Comparison of ENCODE assay signal across 21 cellular contexts in the genomic region with DNA sequence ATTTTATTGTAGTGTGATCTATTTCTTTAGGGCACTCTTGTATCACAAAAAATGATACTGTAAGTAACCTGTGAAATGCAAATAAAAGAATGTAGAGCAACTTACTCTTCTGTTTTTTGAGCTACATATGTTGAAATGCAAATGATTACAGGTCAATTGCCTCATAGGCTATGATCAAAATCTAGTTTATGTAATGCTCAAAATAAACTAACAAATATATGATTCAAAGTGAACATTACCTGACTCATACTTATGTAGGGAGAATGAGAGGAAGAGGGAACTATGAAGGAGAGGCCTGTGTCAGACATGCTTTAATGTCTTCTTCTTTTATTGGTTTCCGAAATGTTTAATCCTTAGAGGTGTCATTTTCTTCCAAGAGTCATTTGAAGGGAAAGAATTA. TPM values are rescaled to one million over a fixed set of nuclear protein-coding genes. Genes with fewer than 3 reads are reported as not detected.
A peak's percentile ranks its signal among the peaks of the same experiment; 100 is the strongest.
DNase-seq lines count a peak whose midpoint lies in the region; ATAC-seq, FAIRE-seq and TF ChIP-seq lines count a peak whose summit lies in the region.
"Had no signal": no experiment of that assay in that cellular context is flagged by ENCODE, and none has a peak within 500 bp of the region (broad histone marks: within the 10 kb centered on the region; RNA-seq: fewer than 3 reads in every experiment).

No MANE protein-coding gene starts in this region.

- no peaks in the 10 kb centered on the region for H3K27me3 Mint-ChIP-seq in stimulated activated naive CD8-positive, alpha-beta T cell treated with anti-CD3 and anti-CD28 coated beads, Interleukin-15, amount 100 ng/mL, for 72 hours
- H3K27me3 Mint-ChIP-seq in activated CD8-positive, alpha-beta T cell treated with anti-CD3 and anti-CD28 coated beads for 36 hours: no peaks in the 10 kb centered on the region

- FAIRE-seq in A549 (lab: Jason Lieb, UNC): no peak
- FAIRE-seq: D721Med, HTR-8/SVneo had no signal

- no peak overlapping the region for H3K4me3 Mint-ChIP-seq in stimulated activated naive CD8-positive, alpha-beta T cell treated with anti-CD3 and anti-CD28 coated beads, Interleukin-15, amount 100 ng/mL, for 72 hours
- H3K4me3 Mint-ChIP-seq in activated CD8-positive, alpha-beta T cell treated with anti-CD3 and anti-CD28 coated beads for 36 hours: no peak overlapping the region
- H3K4me3 Mint-ChIP-seq: B cell, CD14-positive monocyte had no signal

- no peak overlapping the region for H3K27ac ChIP-seq in A549
- peak overlapping the region; percentile 73 for H3K27ac ChIP-seq in epithelial cell of prostate
- H3K27ac ChIP-seq: RWPE1 had no signal

- no peak for TF ChIP-seq POLR2A in A549 (IDR thresholded peaks at IDR 0.05; ENCODE audit: low read length)

- no peak for ATAC-seq in A549
- no peak for ATAC-seq in HG02798 (IDR thresholded peaks at IDR 0.05; ENCODE audit: poor library complexity, unreplicated experiment)
- no peak for ATAC-seq in stimulated activated naive CD8-positive, alpha-beta T cell treated with anti-CD3 and anti-CD28 coated beads, Interleukin-15, amount 100 ng/mL, for 72 hours
- ATAC-seq in activated CD8-positive, alpha-beta T cell treated with anti-CD3 and anti-CD28 coated beads for 36 hours: no peak

- H3K4me2 ChIP-seq in A549: peak overlapping the region; percentile 37
- H3K4me2 ChIP-seq: SK-N-SH had no signal

- intact Hi-C loops in activated CD8-positive, alpha-beta T cell treated with anti-CD3 and anti-CD28 coated beads for 36 hours (cut with micrococcal nuclease): no loop called here

- no peak for DNase-seq in A549 (ENCODE audit: low read depth in 1 of 2, low spot score in 1 of 2)
- DNase-seq in HCEC 1CT: peak; percentile 55
- peak; percentile 5 for DNase-seq in RKO (ENCODE audit: low spot score)
- no peak for DNase-seq in epithelial cell of prostate (ENCODE audit: low read depth, low spot score)
- DNase-seq in stimulated activated naive CD8-positive, alpha-beta T cell treated with anti-CD3 and anti-CD28 coated beads, Interleukin-15, amount 100 ng/mL, for 72 hours: no peak
- DNase-seq in activated CD8-positive, alpha-beta T cell treated with anti-CD3 and anti-CD28 coated beads for 36 hours: no peak
- no peak for DNase-seq in NCI-H146 treated with DMSO at 0.1 percent for 48 hours (lab: John Stamatoyannopoulos, UW; ENCODE audit: unreplicated experiment)
- DNase-seq: DMS79, NCI-H1694 treated with DMSO at 0.1 percent for 48 hours, NCI-H2081 treated with DMSO at 0.1 percent for 48 hours, NCI-H2171 treated with DMSO at 0.1 percent for 48 hours, SIG-M5, SK-N-SH had no signal

- peaks cover 25% of the 10 kb centered on the region for H3K4me1 ChIP-seq in A549

- WGBS in A549 (ENCODE audit: missing lambda C conversion rate): 60% methylated on average over 1 of the region's 1 CpG

- peaks cover 8% of the 10 kb centered on the region for H3K4me1 Mint-ChIP-seq in stimulated activated naive CD8-positive, alpha-beta T cell treated with anti-CD3 and anti-CD28 coated beads, Interleukin-15, amount 100 ng/mL, for 72 hours
- no peaks in the 10 kb centered on the region for H3K4me1 Mint-ChIP-seq in activated CD8-positive, alpha-beta T cell treated with anti-CD3 and anti-CD28 coated beads for 36 hours (ENCODE audit: low read depth)
- H3K4me1 Mint-ChIP-seq: CD14-positive monocyte had no signal

- no peaks in the 10 kb centered on the region for H3K36me3 Mint-ChIP-seq in activated CD8-positive, alpha-beta T cell treated with anti-CD3 and anti-CD28 coated beads for 36 hours (ENCODE audit: low read depth)
- H3K36me3 Mint-ChIP-seq: CD14-positive monocyte had no signal

- H3K9me3 ChIP-seq in A549: no peaks in the 10 kb centered on the region
- H3K9me3 ChIP-seq: HAP-1, SK-N-SH had no signal

- H3K4me3 ChIP-seq in A549: no peak overlapping the region
- H3K4me3 ChIP-seq: HAP-1 had no signal

- no peaks in the 10 kb centered on the region for H3K9me3 Mint-ChIP-seq in stimulated activated naive CD8-positive, alpha-beta T cell treated with anti-CD3 and anti-CD28 coated beads, Interleukin-15, amount 100 ng/mL, for 72 hours
- no peaks in the 10 kb centered on the region for H3K9me3 Mint-ChIP-seq in activated CD8-positive, alpha-beta T cell treated with anti-CD3 and anti-CD28 coated beads for 36 hours
- H3K9me3 Mint-ChIP-seq: IgD-negative memory B cell had no signal

- no peak for TF ChIP-seq EP300 in A549 (IDR thresholded peaks at IDR 0.05)

- no peak overlapping the region for H3K27ac Mint-ChIP-seq in stimulated activated naive CD8-positive, alpha-beta T cell treated with anti-CD3 and anti-CD28 coated beads, Interleukin-15, amount 100 ng/mL, for 72 hours
- no peak overlapping the region for H3K27ac Mint-ChIP-seq in activated CD8-positive, alpha-beta T cell treated with anti-CD3 and anti-CD28 coated beads for 36 hours
- H3K27ac Mint-ChIP-seq: B cell, IgD-negative memory B cell had no signal

- TF ChIP-seq CTCF in A549 (IDR thresholded peaks at IDR 0.05): no peak
- TF ChIP-seq CTCF in activated CD8-positive, alpha-beta T cell treated with anti-CD3 and anti-CD28 coated beads for 36 hours (IDR thresholded peaks at IDR 0.05): no peak

- POLR2A ChIA-PET in A549 (lab: Yijun Ruan, JAX): no interaction called here
- POLR2A ChIA-PET in activated CD8-positive, alpha-beta T cell treated with anti-CD3 and anti-CD28 coated beads for 36 hours (lab: Charles Lee): no interaction called here

- CTCF ChIA-PET in A549 (lab: Yijun Ruan, JAX): interaction anchor here (0.6 to 1.0 kb wide), 2 partner anchors 41 to 90 kb away, joined by 3 to 4 read pairs; no protein-coding TSS in a partner anchor
- CTCF ChIA-PET in activated CD8-positive, alpha-beta T cell treated with anti-CD3 and anti-CD28 coated beads for 36 hours (lab: Charles Lee): no interaction called here

- no peak for TF ChIP-seq RAD21 in A549 (conservative IDR thresholded peaks at IDR 0.05 in 1 of 2, IDR thresholded peaks at IDR 0.05 in 1 of 2)

TF ChIP-seq in A549, 52 proteins besides CTCF, POLR2A, EP300 and RAD21:
- TF ChIP-seq CBX2 (IDR thresholded peaks at IDR 0.05; ENCODE audit: borderline replicate concordance, low read depth): no peak
- TF ChIP-seq HEYL (CRISPR knock-in tag; IDR thresholded peaks at IDR 0.05): no peak
- TF ChIP-seq HOXA7 (CRISPR knock-in tag; IDR thresholded peaks at IDR 0.05): no peak
- TF ChIP-seq RFX5 (IDR thresholded peaks at IDR 0.05): no peak
- no peak for TF ChIP-seq ZC3H11A (IDR thresholded peaks at IDR 0.05)
- TF ChIP-seq, protein P1, sequence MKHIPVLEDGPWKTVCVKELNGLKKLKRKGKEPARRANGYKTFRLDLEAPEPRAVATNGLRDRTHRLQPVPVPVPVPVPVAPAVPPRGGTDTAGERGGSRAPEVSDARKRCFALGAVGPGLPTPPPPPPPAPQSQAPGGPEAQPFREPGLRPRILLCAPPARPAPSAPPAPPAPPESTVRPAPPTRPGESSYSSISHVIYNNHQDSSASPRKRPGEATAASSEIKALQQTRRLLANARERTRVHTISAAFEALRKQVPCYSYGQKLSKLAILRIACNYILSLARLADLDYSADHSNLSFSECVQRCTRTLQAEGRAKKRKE (CRISPR knock-in tag; IDR thresholded peaks at IDR 0.05; ENCODE audit: low read depth): no peak
- TF ChIP-seq ESRRA (IDR thresholded peaks at IDR 0.05; ENCODE audit: borderline replicate concordance, low read length): no peak
TF ChIP-seq in A549: peak in this region for 0.

RNA-seq across cellular contexts. Expression of a gene that starts 5.0 kb away (rescaled TPM):
- polyA plus RNA-seq in A549 (2011; rRNA removed) (109 and 117 TPM in 2 replicates), A549 (2017; fragmentation: RNase III; extraction: RNeasy Plus Mini Kit Qiagen cat#74134 plus additional on column Dnase treatment) (39.5 to 41.1 TPM (median 40.5 TPM) in 3 replicates)
- polyA plus RNA-seq in A549 (2012; cell fraction: cytosol; rRNA removed): 20.6 and 22.4 TPM in 2 replicates
- 8.8 and 10.3 TPM in 2 replicates for polyA plus RNA-seq in A549 (2012; cell fraction: nucleus; rRNA removed)
- 88.5 and 90.8 TPM in 2 replicates for polyA minus RNA-seq in A549 (2011; rRNA and poly(A)+ RNA removed)
- total RNA-seq in activated CD8-positive, alpha-beta T cell treated with anti-CD3 and anti-CD28 coated beads for 36 hours: 10 to 100 TPM; 52.6 to 56.9 TPM

Comparison
In these comparisons a context has a peak if more than half of its experiments do, and no peak if none do; other contexts are left out.
1. DNase-seq: peak in HCEC 1CT (single experiment) and RKO (single experiment); none in A549 (0 of 2), epithelial cell of prostate (single experiment), stimulated activated naive CD8-positive, alpha-beta T cell treated with anti-CD3 and anti-CD28 coated beads, Interleukin-15, amount 100 ng/mL, for 72 hours (0 of 2), activated CD8-positive, alpha-beta T cell treated with anti-CD3 and anti-CD28 coated beads for 36 hours (single experiment) and NCI-H146 treated with DMSO at 0.1 percent for 48 hours (single experiment).